Comparison of ENCODE assay signal across 1 cellular context in the genomic region with DNA sequence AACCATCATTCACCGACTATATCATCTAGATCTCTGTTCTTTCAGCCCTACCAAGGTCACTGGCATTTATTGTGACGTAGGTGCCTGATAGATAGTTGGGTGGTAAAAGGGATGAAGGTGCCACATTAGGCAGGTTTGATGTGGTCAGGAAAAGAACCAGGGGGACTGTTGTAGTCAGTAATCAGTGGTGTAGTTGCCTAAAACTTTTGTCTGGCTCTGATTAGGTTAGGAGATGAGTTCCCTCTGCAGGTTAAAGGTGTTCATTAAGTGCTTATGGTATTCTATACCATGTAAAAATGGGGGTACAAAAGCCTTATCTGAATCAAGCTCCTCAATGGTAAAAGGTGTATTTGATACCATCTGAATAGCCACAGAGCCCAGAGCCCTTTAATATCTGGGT.
TF ChIP-seq lines count a peak whose summit lies in the region.

No MANE protein-coding gene starts in this region.

TF ChIP-seq in WTC11, 78 proteins besides CTCF, POLR2A, EP300 and RAD21 (continued from another document):
- TF ChIP-seq ZNF263 (CRISPR knock-in tag; IDR thresholded peaks at IDR 0.05; ENCODE audit: low read depth) (no peak), KAT7 (CRISPR knock-in tag; IDR thresholded peaks at IDR 0.05; ENCODE audit: borderline replicate concordance) (no peak), NR2C2 (CRISPR knock-in tag; IDR thresholded peaks at IDR 0.05) (no peak)
